ENCODE assay signal across 14 cellular contexts in the genomic region with DNA sequence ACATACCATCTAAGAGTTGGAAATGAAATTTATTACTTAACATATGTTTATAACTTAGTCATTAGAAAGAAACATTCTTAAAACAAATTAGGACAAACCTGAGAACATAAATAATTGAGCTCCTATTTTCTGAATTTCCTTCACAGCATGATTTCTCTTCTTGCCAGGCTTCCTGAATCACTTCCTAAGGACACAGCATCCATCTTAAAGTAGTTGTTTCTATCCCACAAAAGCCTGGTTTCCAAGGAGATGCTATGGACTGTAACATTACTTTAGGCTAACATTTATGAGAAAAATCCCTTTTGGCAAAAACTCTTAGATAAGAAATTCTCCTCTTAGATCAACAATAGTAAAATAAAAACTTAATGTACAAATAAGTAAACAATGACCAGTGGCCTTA.
A peak's percentile ranks its signal among the peaks of the same experiment; 100 is the strongest.
DNase-seq lines count a peak whose midpoint lies in the region; ATAC-seq and TF ChIP-seq lines count a peak whose summit lies in the region.
"Had no signal": no experiment of that assay in that cellular context is flagged by ENCODE, and none has a peak within 500 bp of the region (broad histone marks: within the 10 kb centered on the region; RNA-seq: fewer than 3 reads in every experiment).

No MANE protein-coding gene starts in this region.

- H3K4me3 Mint-ChIP-seq in endodermal cell = no peak overlapping the region
- H3K4me3 Mint-ChIP-seq: IgD-negative memory B cell had no signal

- no peak overlapping the region for H3K4me3 ChIP-seq in endodermal cell (ENCODE audit: low read length)
- H3K4me3 ChIP-seq in mesodermal cell (ENCODE audit: extremely low read depth, insufficient read depth, low read length, poor library complexity, severe bottlenecking) = no peak overlapping the region
- no peak overlapping the region for H3K4me3 ChIP-seq in sigmoid colon
- no peak overlapping the region for H3K4me3 ChIP-seq in gastroesophageal sphincter
- H3K4me3 ChIP-seq: BLaER1 treated with 17β-estradiol and CSF1 and Interleukin-3, amounts not matched to agents 10 nM and 100 nM had no signal

- no peaks in the 10 kb centered on the region for H3K27me3 ChIP-seq in endodermal cell (ENCODE audit: control insufficient read depth, insufficient read depth, low read length, poor library complexity, severe bottlenecking)
- H3K27me3 ChIP-seq in sigmoid colon = no peaks in the 10 kb centered on the region
- H3K27me3 ChIP-seq in gastroesophageal sphincter = no peaks in the 10 kb centered on the region
- H3K27me3 ChIP-seq: BLaER1 treated with 17β-estradiol and CSF1 and Interleukin-3, amounts not matched to agents 10 nM and 100 nM had no signal

- H3K36me3 ChIP-seq in endodermal cell (ENCODE audit: control insufficient read depth, insufficient read depth, low read length) (no peaks in the 10 kb centered on the region), mesodermal cell (ENCODE audit: control insufficient read depth, insufficient read depth, low read length) (no peaks in the 10 kb centered on the region), sigmoid colon (no peaks in the 10 kb centered on the region), gastroesophageal sphincter (no peaks in the 10 kb centered on the region)
- H3K36me3 ChIP-seq: BLaER1 treated with 17β-estradiol and CSF1 and Interleukin-3, amounts not matched to agents 10 nM and 100 nM had no signal

- no peak overlapping the region for H3K27ac Mint-ChIP-seq in endodermal cell
- H3K27ac Mint-ChIP-seq: IgD-negative memory B cell had no signal

- no peak for TF ChIP-seq EP300 in sigmoid colon (IDR thresholded peaks at IDR 0.05)
- no peak for TF ChIP-seq EP300 in gastroesophageal sphincter (IDR thresholded peaks at IDR 0.05)

- TF ChIP-seq CTCF in endodermal cell (conservative IDR thresholded peaks at IDR 0.05) = no peak
- no peak for TF ChIP-seq CTCF in sigmoid colon (IDR thresholded peaks at IDR 0.05)
- TF ChIP-seq CTCF in gastroesophageal sphincter (IDR thresholded peaks at IDR 0.05) = no peak

- no peak for ATAC-seq in gastroesophageal sphincter
- ATAC-seq: PC-3 had no signal

- DNase-seq in M059J (ENCODE audit: low read depth) (peak; percentile 4), endodermal cell (no peak), sigmoid colon (no peak), SHP77 treated with DMSO at 0.1 percent for 48 hours (lab: John Stamatoyannopoulos, UW) (no peak), head of caudate nucleus (no peak)
- DNase-seq: EL, NCI-H1436, NCI-H446, NCI-H748 treated with DMSO at 0.1 percent for 48 hours, PC-3 had no signal

- peaks cover 19% of the 10 kb centered on the region for H3K4me1 Mint-ChIP-seq in endodermal cell
- H3K4me1 Mint-ChIP-seq: IgD-negative memory B cell had no signal

- H3K9me3 Mint-ChIP-seq in endodermal cell = no peaks in the 10 kb centered on the region
- H3K9me3 Mint-ChIP-seq: IgD-negative memory B cell had no signal

- no peaks in the 10 kb centered on the region for H3K27me3 Mint-ChIP-seq in endodermal cell (ENCODE audit: insufficient read depth)
- H3K27me3 Mint-ChIP-seq: IgD-negative memory B cell had no signal

- no peak overlapping the region for H3K9ac ChIP-seq in endodermal cell (ENCODE audit: extremely low read depth, low read length, poor library complexity, severe bottlenecking)
- H3K9ac ChIP-seq: BLaER1 treated with 17β-estradiol and CSF1 and Interleukin-3, amounts not matched to agents 10 nM and 100 nM had no signal

- H3K4me1 ChIP-seq in endodermal cell (ENCODE audit: control insufficient read depth, insufficient read depth, low read length) (no peaks in the 10 kb centered on the region), mesodermal cell (ENCODE audit: control insufficient read depth, insufficient read depth, low read length, poor library complexity, severe bottlenecking) (no peaks in the 10 kb centered on the region), sigmoid colon (peaks cover 0 to 42% (median 23%) of the 10 kb centered on the region in 4 donors), gastroesophageal sphincter (peaks cover 0 to 47% (median 4%) of the 10 kb centered on the region in 3 donors)
- H3K4me1 ChIP-seq: BLaER1 treated with 17β-estradiol and CSF1 and Interleukin-3, amounts not matched to agents 10 nM and 100 nM had no signal

- intact Hi-C loops in sigmoid colon (cut with DNase I) (loop anchor here (5.0 kb wide), 2 partner anchors 137 to 437 kb away; partner anchors contain the start of genes CHEK2 and HSCB), head of caudate nucleus (cut with DNase I) (loop anchor here (5.0 kb wide), 1 partner anchor 227 kb away; no protein-coding TSS in a partner anchor)

- TF ChIP-seq POLR2A in sigmoid colon (IDR thresholded peaks at IDR 0.05) (no peak), gastroesophageal sphincter (IDR thresholded peaks at IDR 0.05) (no peak)

- H3K36me3 Mint-ChIP-seq in endodermal cell (ENCODE audit: low read depth) = no peaks in the 10 kb centered on the region

- peak overlapping the region; percentile 68 for H3K27ac ChIP-seq in endodermal cell (ENCODE audit: low read depth, low read length)
- peak overlapping the region; percentile 50 for H3K27ac ChIP-seq in mesodermal cell (ENCODE audit: low read depth, low read length, severe bottlenecking)
- H3K27ac ChIP-seq in sigmoid colon = no peak overlapping the region
- no peak overlapping the region for H3K27ac ChIP-seq in gastroesophageal sphincter
- H3K27ac ChIP-seq: BLaER1 treated with 17β-estradiol and CSF1 and Interleukin-3, amounts not matched to agents 10 nM and 100 nM had no signal

- no peaks in the 10 kb centered on the region for H3K9me3 ChIP-seq in endodermal cell (ENCODE audit: control insufficient read depth, low read length)
- H3K9me3 ChIP-seq in mesodermal cell (ENCODE audit: control insufficient read depth, low read length) = no peaks in the 10 kb centered on the region
- no peaks in the 10 kb centered on the region for H3K9me3 ChIP-seq in sigmoid colon
- H3K9me3 ChIP-seq in gastroesophageal sphincter = no peaks in the 10 kb centered on the region

Comparison
In these comparisons a context has a peak if more than half of its experiments do, and no peak if none do; other contexts are left out.
1. H3K27ac ChIP-seq: peak in endodermal cell (single experiment) and mesodermal cell (single experiment); none in sigmoid colon (0 of 4) and gastroesophageal sphincter (0 of 4).